Comparison of ENCODE assay signal across 8 cellular contexts in the genomic region with DNA sequence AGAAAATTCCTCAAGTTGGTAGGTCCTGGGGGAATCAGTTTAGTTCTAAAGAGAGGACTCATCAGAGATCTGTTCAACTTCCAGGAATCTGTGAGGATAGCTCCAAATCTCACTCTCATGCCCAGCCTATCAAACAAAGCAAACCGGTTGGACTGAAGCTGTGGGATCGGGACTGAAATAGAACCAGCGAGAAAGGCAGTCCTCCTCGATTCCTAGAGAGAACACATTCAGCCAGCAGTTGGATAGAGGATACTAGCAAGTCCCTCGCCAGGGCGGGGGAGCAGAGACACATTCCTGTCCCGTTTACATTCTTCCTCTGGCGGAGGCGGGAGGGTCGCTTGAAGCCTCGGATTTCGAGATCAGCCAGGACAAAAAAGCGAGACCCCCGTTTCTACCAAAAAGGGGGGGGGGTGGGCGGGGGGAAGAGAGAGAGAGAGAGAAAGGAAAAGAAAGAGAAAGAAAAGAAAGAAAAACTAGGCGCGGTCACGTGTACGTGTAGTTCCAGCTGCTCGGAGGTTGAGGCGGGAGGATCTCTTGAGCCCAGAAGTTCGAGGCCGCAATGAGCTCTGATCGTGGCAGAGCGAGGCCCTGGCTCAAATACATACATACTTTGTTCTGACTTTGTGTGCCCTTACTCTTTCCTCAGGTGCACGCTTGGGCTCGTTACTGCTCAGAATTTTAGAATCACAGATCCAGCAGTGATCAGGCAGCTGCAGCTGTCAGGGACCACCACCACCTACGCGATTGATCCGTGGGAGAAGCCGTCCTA. TPM values are rescaled to one million over a fixed set of nuclear protein-coding genes. Genes with fewer than 3 reads are reported as not detected.
DNase-seq lines count a peak whose midpoint lies in the region; ATAC-seq and TF ChIP-seq lines count a peak whose summit lies in the region.

No MANE protein-coding gene starts in this region.

- no peak overlapping the region for H3K27ac Mint-ChIP-seq in activated T-helper 2 cell treated with anti-CD3 and anti-CD28 coated beads, Interferon-gamma antibody, Interleukin-2, Interleukin-4, amounts not matched to agents 10 μg/mL and 5 μg/mL and 100 μg/mL, durations not matched to agents 14 hours and 24 hours and 36 hours
- peak overlapping the region in 4 of 10 donors; percentile 9 to 46 (median 34) for H3K27ac Mint-ChIP-seq in naive thymus-derived CD8-positive, alpha-beta T cell

- H3K36me3 Mint-ChIP-seq in activated T-helper 2 cell treated with anti-CD3 and anti-CD28 coated beads, Interferon-gamma antibody, Interleukin-2, Interleukin-4, amounts not matched to agents 10 μg/mL and 5 μg/mL and 100 μg/mL, durations not matched to agents 14 hours and 24 hours and 36 hours (ENCODE audit: low read depth) = no peaks in the 10 kb centered on the region
- peaks cover 2 to 4% (median 4%) of the 10 kb centered on the region in 3 donors for H3K36me3 Mint-ChIP-seq in naive thymus-derived CD8-positive, alpha-beta T cell

- H3K27me3 Mint-ChIP-seq in activated T-helper 2 cell treated with anti-CD3 and anti-CD28 coated beads, Interferon-gamma antibody, Interleukin-2, Interleukin-4, amounts not matched to agents 10 μg/mL and 5 μg/mL and 100 μg/mL, durations not matched to agents 14 hours and 24 hours and 36 hours (ENCODE audit: low read depth) = peaks cover 31% of the 10 kb centered on the region
- H3K27me3 Mint-ChIP-seq in naive thymus-derived CD8-positive, alpha-beta T cell = peaks cover 2 to 31% (median 12%) of the 10 kb centered on the region in 5 donors

- DNase-seq in NCI-H345 treated with DMSO at 0.1 percent for 48 hours (lab: John Stamatoyannopoulos, UW; ENCODE audit: unreplicated experiment) (peak; percentile 83), foreskin melanocyte (peak; percentile 96), GM20000 (ENCODE audit: low spot score) (no peak)
- DNase-seq in activated T-helper 2 cell treated with anti-CD3 and anti-CD28 coated beads, Interferon-gamma antibody, Interleukin-2, Interleukin-4, amounts not matched to agents 10 μg/mL and 5 μg/mL and 100 μg/mL, durations not matched to agents 14 hours and 24 hours and 36 hours (ENCODE audit: low spot score) = no peak
- no peak for DNase-seq in naive thymus-derived CD8-positive, alpha-beta T cell

- intact Hi-C loops in activated T-helper 2 cell treated with anti-CD3 and anti-CD28 coated beads, Interferon-gamma antibody, Interleukin-2, Interleukin-4, amounts not matched to agents 10 μg/mL and 5 μg/mL and 100 μg/mL, durations not matched to agents 14 hours and 24 hours and 36 hours (cut with micrococcal nuclease) = loop anchor here (10.0 kb wide), 1 partner anchor 1081 kb away; no protein-coding TSS in a partner anchor

- no peak for ATAC-seq in naive thymus-derived CD8-positive, alpha-beta T cell
- no peak for ATAC-seq in GM21737 (IDR thresholded peaks at IDR 0.05; ENCODE audit: unreplicated experiment)

- H3K4me3 Mint-ChIP-seq in activated T-helper 2 cell treated with anti-CD3 and anti-CD28 coated beads, Interferon-gamma antibody, Interleukin-2, Interleukin-4, amounts not matched to agents 10 μg/mL and 5 μg/mL and 100 μg/mL, durations not matched to agents 14 hours and 24 hours and 36 hours (ENCODE audit: low read depth) = peak overlapping the region; percentile 71
- peak overlapping the region; percentile 58 to 79 (median 73) for H3K4me3 Mint-ChIP-seq in naive thymus-derived CD8-positive, alpha-beta T cell

- H3K27ac ChIP-seq in 22Rv1 = peak overlapping the region; percentile 99

- no peaks in the 10 kb centered on the region for H3K9me3 Mint-ChIP-seq in activated T-helper 2 cell treated with anti-CD3 and anti-CD28 coated beads, Interferon-gamma antibody, Interleukin-2, Interleukin-4, amounts not matched to agents 10 μg/mL and 5 μg/mL and 100 μg/mL, durations not matched to agents 14 hours and 24 hours and 36 hours
- H3K9me3 Mint-ChIP-seq in naive thymus-derived CD8-positive, alpha-beta T cell = peaks cover 0 to 7% (median 4%) of the 10 kb centered on the region in 9 donors

- TF ChIP-seq CTCF in 22Rv1 (IDR thresholded peaks at IDR 0.05) (no peak), GM20000 (IDR thresholded peaks at IDR 0.05; ENCODE audit: extremely low read depth, missing control alignments) (no peak)

- POLR2A ChIA-PET in naive thymus-derived CD8-positive, alpha-beta T cell (lab: Charles Lee) = no interaction called here

- peaks cover 34% of the 10 kb centered on the region for H3K4me1 Mint-ChIP-seq in activated T-helper 2 cell treated with anti-CD3 and anti-CD28 coated beads, Interferon-gamma antibody, Interleukin-2, Interleukin-4, amounts not matched to agents 10 μg/mL and 5 μg/mL and 100 μg/mL, durations not matched to agents 14 hours and 24 hours and 36 hours (ENCODE audit: low read depth)
- peaks cover 26 to 64% (median 55%) of the 10 kb centered on the region in 4 donors for H3K4me1 Mint-ChIP-seq in naive thymus-derived CD8-positive, alpha-beta T cell

- H3K4me3 ChIP-seq in GM08714 (ENCODE audit: low read length) = peak overlapping the region; percentile 29

RNA-seq across cellular contexts. Expression of a gene that starts 19.5 kb away (rescaled TPM):
- 0.59 and 0.87 TPM in 2 replicates for total RNA-seq in activated T-helper 2 cell treated with anti-CD3 and anti-CD28 coated beads, Interferon-gamma antibody, Interleukin-2, Interleukin-4, amounts not matched to agents 10 μg/mL and 5 μg/mL and 100 μg/mL, durations not matched to agents 14 hours and 24 hours and 36 hours
- total RNA-seq in naive thymus-derived CD8-positive, alpha-beta T cell = under 1 TPM; 0.49 to 0.63 TPM
- under 1 TPM in 2 of 3 donors, not detected in 1; 0.05 to 0.36 TPM for polyA plus RNA-seq in naive thymus-derived CD8-positive, alpha-beta T cell

RNA-seq across cellular contexts. Expression of a gene that starts 59.4 kb away (rescaled TPM):
- not detected in 2 replicates for total RNA-seq in activated T-helper 2 cell treated with anti-CD3 and anti-CD28 coated beads, Interferon-gamma antibody, Interleukin-2, Interleukin-4, amounts not matched to agents 10 μg/mL and 5 μg/mL and 100 μg/mL, durations not matched to agents 14 hours and 24 hours and 36 hours
- not detected for total RNA-seq in naive thymus-derived CD8-positive, alpha-beta T cell
- not detected for polyA plus RNA-seq in naive thymus-derived CD8-positive, alpha-beta T cell

Comparison
In these comparisons a context has a peak if more than half of its experiments do, and no peak if none do; other contexts are left out.
1. DNase-seq: peak in NCI-H345 treated with DMSO at 0.1 percent for 48 hours (single experiment) and foreskin melanocyte (single experiment); none in activated T-helper 2 cell treated with anti-CD3 and anti-CD28 coated beads, Interferon-gamma antibody, Interleukin-2, Interleukin-4, amounts not matched to agents 10 μg/mL and 5 μg/mL and 100 μg/mL, durations not matched to agents 14 hours and 24 hours and 36 hours (single experiment), naive thymus-derived CD8-positive, alpha-beta T cell (0 of 10) and GM20000 (single experiment).